Comparison of ENCODE assay signal across 8 cellular contexts in the genomic region with DNA sequence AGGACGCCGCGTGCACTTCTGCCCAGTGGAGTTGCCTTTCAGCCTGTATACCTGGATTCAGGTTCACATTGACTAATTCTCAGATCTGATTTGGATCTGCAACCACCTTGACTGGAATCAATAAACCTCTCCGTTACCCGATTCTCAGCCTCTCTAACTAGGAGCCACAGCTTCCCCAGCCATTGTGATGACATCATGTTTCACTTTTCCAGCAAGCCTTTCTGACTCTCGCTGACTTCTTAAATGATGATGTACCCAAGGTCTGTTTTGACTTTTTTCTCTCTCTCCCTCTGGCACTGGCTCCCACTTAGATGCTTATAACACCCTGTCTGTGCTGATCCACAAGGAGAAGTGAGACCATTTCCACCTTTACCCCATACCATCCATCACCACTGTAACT. TPM values are rescaled to one million over a fixed set of nuclear protein-coding genes. Genes with fewer than 3 reads are reported as not detected.
"Had no signal": no experiment of that assay in that cellular context is flagged by ENCODE, and none has a peak within 500 bp of the region (broad histone marks: within the 10 kb centered on the region; RNA-seq: fewer than 3 reads in every experiment).

No MANE protein-coding gene starts in this region.

- H3K36me3 ChIP-seq: HAP-1 had no signal

- H3K4me3 ChIP-seq: GM23338, HAP-1 had no signal

- H3K4me1 Mint-ChIP-seq: IgD-negative memory B cell had no signal

- H3K4me3 Mint-ChIP-seq: GM23338, IgD-negative memory B cell had no signal

- H3K36me3 Mint-ChIP-seq: IgD-negative memory B cell had no signal

- H3K27ac Mint-ChIP-seq: GM23338 had no signal

- FAIRE-seq: HTR-8/SVneo had no signal

- H3K9me3 ChIP-seq: HAP-1 had no signal

- DNase-seq: H7 had no signal

- H3K4me2 ChIP-seq: KMS-11 had no signal

- H3K27ac ChIP-seq: KMS-11 had no signal

- ATAC-seq: GM23338, HCT116 had no signal

- H3K9me3 Mint-ChIP-seq: IgD-negative memory B cell had no signal

- H3K9ac ChIP-seq: KMS-11 had no signal

RNA-seq across cellular contexts. Expression of a gene that starts 13.5 kb away (rescaled TPM):
- total RNA-seq: HT-29 had no signal
- polyA plus RNA-seq: IgD-negative memory B cell had no signal
